In the genomic region with DNA sequence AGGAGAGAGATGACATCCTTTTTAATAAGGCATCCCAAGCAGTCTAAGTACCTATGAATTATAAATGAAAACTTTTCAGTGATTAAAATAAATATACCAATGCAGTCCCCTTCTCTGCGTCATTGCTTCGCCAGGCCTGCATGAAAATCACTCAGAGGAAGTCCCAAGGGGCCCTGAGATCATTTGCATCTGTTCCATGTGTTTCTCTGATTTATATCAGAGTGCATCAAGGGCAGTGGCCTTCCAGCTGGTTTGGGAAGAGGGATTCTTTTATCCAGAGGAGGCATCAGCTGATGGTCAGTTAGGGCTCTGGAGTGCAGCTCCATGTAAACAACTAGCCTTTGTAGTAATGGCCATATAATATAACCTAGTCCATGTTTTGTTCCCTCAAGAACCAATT, we compare ENCODE assay signal across 23 cellular contexts.
"Had no signal": no experiment of that assay in that cellular context is flagged by ENCODE, and none has a peak within 500 bp of the region (broad histone marks: within the 10 kb centered on the region; RNA-seq: fewer than 3 reads in every experiment).

No MANE protein-coding gene starts in this region.

- H3K27ac Mint-ChIP-seq: activated CD4-positive, alpha-beta T cell treated with anti-CD3 and anti-CD28 coated beads, Interleukin-2, amount 10 ng/mL, durations not matched to agents 24 days and 14 days had no signal

- ATAC-seq: left lung; right cardiac atrium; stimulated activated naive CD8-positive, alpha-beta T cell treated with anti-CD3 and anti-CD28 coated beads, Interleukin-15, Interleukin-2, amounts not matched to agents 100 U/mL and 50 U/mL, for 24 hours had no signal

- H3K4me1 Mint-ChIP-seq: activated CD4-positive, alpha-beta T cell treated with anti-CD3 and anti-CD28 coated beads, Interleukin-2, amount 10 ng/mL, durations not matched to agents 24 days and 14 days; central memory CD8-positive, alpha-beta T cell; neural crest cell had no signal

- H3K9me3 ChIP-seq: ascending aorta, left lung, prostate gland, tibial artery had no signal

- H3K27ac ChIP-seq: ascending aorta, coronary artery, left lung, prostate gland, skin epidermis, tibial artery had no signal

- DNase-seq: activated CD4-positive, alpha-beta T cell treated with anti-CD3 and anti-CD28 coated beads, Interleukin-2, amount 10 ng/mL, durations not matched to agents 24 days and 14 days; activated CD4-positive, CD25-positive, alpha-beta regulatory T cell; activated CD8-positive, alpha-beta memory T cell treated with anti-CD3 and anti-CD28 coated beads for 24 hours; activated CD8-positive, alpha-beta memory T cell treated with anti-CD3 and anti-CD28 coated beads, Interleukin-2, amount 50 U/mL, for 48 hours; activated effector memory CD4-positive, alpha-beta T cell treated with Interleukin-2 at 50 U/mL for 16 hours; activated naive CD4-positive, alpha-beta T cell treated with anti-CD3 and anti-CD28 coated beads, Interleukin-2, amount 50 U/mL, for 16 hours; activated T-cell treated with anti-CD3 and anti-CD28 coated beads, Interleukin-2, amount 50 U/mL, for 48 hours; erythroblast; foreskin melanocyte; head of caudate nucleus; kidney; left lung; right cardiac atrium; stimulated activated naive CD8-positive, alpha-beta T cell treated with anti-CD3 and anti-CD28 coated beads, Interleukin-15, Interleukin-2, amounts not matched to agents 100 U/mL and 50 U/mL, for 24 hours; substantia nigra; T1000; tibial artery had no signal

- H3K4me3 Mint-ChIP-seq: activated CD4-positive, alpha-beta T cell treated with anti-CD3 and anti-CD28 coated beads, Interleukin-2, amount 10 ng/mL, durations not matched to agents 24 days and 14 days; central memory CD8-positive, alpha-beta T cell; neural crest cell had no signal

- H3K27me3 ChIP-seq: ascending aorta, left lung, tibial artery had no signal

- H3K9me3 Mint-ChIP-seq: central memory CD8-positive, alpha-beta T cell; neural crest cell had no signal

- H3K4me3 ChIP-seq: ascending aorta, coronary artery, left lung, prostate gland, skin epidermis, tibial artery had no signal

- H3K36me3 ChIP-seq: ascending aorta, left lung, prostate gland, tibial artery had no signal

- H3K4me1 ChIP-seq: ascending aorta, left lung, prostate gland, tibial artery had no signal
